ENCODE assay signal across 9 cellular contexts in genomic region chr4:10100734-10101216, GRCh38. TPM values are rescaled to one million over a fixed set of nuclear protein-coding genes. Genes with fewer than 3 reads are reported as not detected.
A peak's percentile ranks its signal among the peaks of the same experiment; 100 is the strongest.
DNase-seq lines count a peak whose midpoint lies in the region; ATAC-seq and TF ChIP-seq lines count a peak whose summit lies in the region.
"Had no signal": no experiment of that assay in that cellular context is flagged by ENCODE, and none has a peak within 500 bp of the region (broad histone marks: within the 10 kb centered on the region; RNA-seq: fewer than 3 reads in every experiment).

No MANE protein-coding gene starts in this region.

- peaks cover 50 to 51% of the 10 kb centered on the region in 2 experiments for H3K4me1 Mint-ChIP-seq in H9
- peaks cover 54% of the 10 kb centered on the region for H3K4me1 Mint-ChIP-seq in activated B cell treated with CpG ODN at 0.5 μM for 24 hours

- H3K36me3 Mint-ChIP-seq in H9 (ENCODE audit: insufficient read depth in 1 of 3, low read depth in 3 of 3) (peaks cover 51 to 81% (median 76%) of the 10 kb centered on the region in 3 experiments), activated B cell treated with CpG ODN at 0.5 μM for 24 hours (ENCODE audit: low read depth) (peaks cover 82% of the 10 kb centered on the region)

- ATAC-seq in activated B cell treated with CpG ODN at 0.5 μM for 24 hours (ENCODE audit: low read depth) (peak; percentile 45), GM18909 (IDR thresholded peaks at IDR 0.05; ENCODE audit: poor library complexity, unreplicated experiment) (no peak), HG03571 (IDR thresholded peaks at IDR 0.05; ENCODE audit: unreplicated experiment) (no peak)

- H3K9ac ChIP-seq in H9 (ENCODE audit: extremely low read depth, insufficient read length, low read length) (no peak overlapping the region), skeletal muscle tissue (ENCODE audit: low read depth in 1 of 3, low read length in 3 of 3) (peak overlapping the region; percentile 47 to 81 (median 63))

- H3K56ac ChIP-seq in H9 (ENCODE audit: insufficient read length, low read depth, low read length): no peak overlapping the region

- no peak overlapping the region for H2BK20ac ChIP-seq in H9 (ENCODE audit: low read depth, low read length, poor library complexity, severe bottlenecking)

- H3K4me3 ChIP-seq in skeletal muscle tissue (ENCODE audit: low read length in 3 of 3): peak overlapping the region in 2 of 3 donors; percentile 9 to 52

- WGBS in H9 (ENCODE audit: extremely low coverage, insufficient read length, low lambda C conversion rate): no CpG with 5 or more reads among the region's 12 CpGs

- no peaks in the 10 kb centered on the region for H4K20me1 ChIP-seq in H9 (ENCODE audit: control insufficient read depth, insufficient read depth, insufficient read length)

- H3K4ac ChIP-seq in H9 (ENCODE audit: low read depth, low read length): no peak overlapping the region

- no peak overlapping the region for H3K27ac ChIP-seq in H9 (ENCODE audit: insufficient read length, low read depth, low read length)
- peak overlapping the region; percentile 93 for H3K27ac ChIP-seq in skeletal muscle tissue (ENCODE audit: low read depth, low read length)

- peaks cover 23 to 44% (median 41%) of the 10 kb centered on the region in 3 donors for H3K36me3 ChIP-seq in skeletal muscle tissue (ENCODE audit: control insufficient read depth in 3 of 3, insufficient read depth in 3 of 3, low read length in 3 of 3)

- H3K18ac ChIP-seq in H9 (ENCODE audit: insufficient read length, low read depth, low read length): no peak overlapping the region

- no peaks in the 10 kb centered on the region; a peak in 1 of 5 replicates for H3K9me3 Mint-ChIP-seq in H9
- no peaks in the 10 kb centered on the region for H3K9me3 Mint-ChIP-seq in activated B cell treated with CpG ODN at 0.5 μM for 24 hours

- H2BK15ac ChIP-seq in H9 (ENCODE audit: low read depth, low read length): no peak overlapping the region

- H3K27me3 ChIP-seq in H9 (ENCODE audit: insufficient read depth, low read length): no peaks in the 10 kb centered on the region
- no peaks in the 10 kb centered on the region for H3K27me3 ChIP-seq in skeletal muscle tissue (ENCODE audit: control insufficient read depth in 3 of 3, insufficient read depth in 3 of 3, low read length in 3 of 3)

- no peak overlapping the region for H3K4me2 ChIP-seq in H9 (ENCODE audit: insufficient read depth, insufficient read length, low read length)

- H3K4me1 ChIP-seq in H9 (ENCODE audit: insufficient read depth, low read length): peaks cover 3% of the 10 kb centered on the region; the same call in 1 of the 2 replicates
- peaks cover 95 to 98% (median 97%) of the 10 kb centered on the region in 3 donors for H3K4me1 ChIP-seq in skeletal muscle tissue (ENCODE audit: control insufficient read depth in 3 of 3, insufficient read depth in 3 of 3, low read length in 3 of 3)

- no peak overlapping the region for H4K91ac ChIP-seq in H9 (ENCODE audit: insufficient read length, low read depth, low read length)

- intact Hi-C loops in activated B cell treated with CpG ODN at 0.5 μM for 24 hours (cut with micrococcal nuclease): no loop called here

- no peak overlapping the region; a peak in 1 of 5 replicates for H3K4me3 Mint-ChIP-seq in H9
- no peak overlapping the region for H3K4me3 Mint-ChIP-seq in activated B cell treated with CpG ODN at 0.5 μM for 24 hours

- H3K27ac Mint-ChIP-seq in H9 (peak overlapping the region; percentile 54 to 91 (median 86); a peak in 3 of 7 replicates), activated B cell treated with CpG ODN at 0.5 μM for 24 hours (no peak overlapping the region)

- no peak for DNase-seq in H9
- DNase-seq in activated B cell treated with CpG ODN at 0.5 μM for 24 hours: no peak
- peak; percentile 49 for DNase-seq in globus pallidus (ENCODE audit: low spot score)
- no peak for DNase-seq in NOMO-1 treated with dmso at 0.1 percent for 144 hours (lab: John Stamatoyannopoulos, UW; ENCODE audit: unreplicated experiment)
- DNase-seq in middle frontal gyrus (ENCODE audit: extremely low spot score, low spot score): no peak
- DNase-seq: small intestine had no signal

- H3T11ph ChIP-seq in H9 (ENCODE audit: low read length): no peak overlapping the region

- H2AFZ ChIP-seq in H9 (ENCODE audit: low read length): no peak overlapping the region

- H2BK120ac ChIP-seq in H9 (ENCODE audit: low read depth, low read length, poor library complexity, severe bottlenecking): no peak overlapping the region

- no peak overlapping the region for H2BK5ac ChIP-seq in H9 (ENCODE audit: insufficient read length, low read length)

- no peak overlapping the region for H3K23ac ChIP-seq in H9 (ENCODE audit: insufficient read length, low read depth, low read length)

- no peak overlapping the region for H4K8ac ChIP-seq in H9 (replicated peaks; ENCODE audit: insufficient read length, low read depth, low read length)

- H4K5ac ChIP-seq in H9 (ENCODE audit: insufficient read length, low read depth, low read length): no peak overlapping the region

- no peak overlapping the region; the same call in 1 of the 2 replicates for H3K14ac ChIP-seq in H9 (ENCODE audit: insufficient read depth, low read length)

- no peak overlapping the region for H2BK12ac ChIP-seq in H9 (ENCODE audit: insufficient read length, low read depth, low read length)

- H3K9me3 ChIP-seq in H9 (ENCODE audit: control insufficient read depth, low read depth, low read length): no peaks in the 10 kb centered on the region
- no peaks in the 10 kb centered on the region for H3K9me3 ChIP-seq in skeletal muscle tissue (ENCODE audit: control insufficient read depth in 3 of 3, low read length in 3 of 3)

- H2AK5ac ChIP-seq in H9 (ENCODE audit: insufficient read length, low read length): no peak overlapping the region

- POLR2A ChIA-PET in activated B cell treated with CpG ODN at 0.5 μM for 24 hours (lab: Charles Lee): interaction anchor here (1.7 kb wide), 1 partner anchor 17 kb away, joined by 9 read pairs; the partner anchor contains the start of gene WDR1

- peaks cover 7% of the 10 kb centered on the region for H3K79me1 ChIP-seq in H9 (ENCODE audit: insufficient read depth, low read depth, low read length, poor library complexity, severe bottlenecking)

- H3K23me2 ChIP-seq in H9 (ENCODE audit: insufficient read length, low read depth, low read length, poor library complexity, severe bottlenecking): no peaks in the 10 kb centered on the region

- no peak for TF ChIP-seq CTCF in H9 (conservative IDR thresholded peaks at IDR 0.05)
- TF ChIP-seq CTCF in activated B cell treated with CpG ODN at 0.5 μM for 24 hours (IDR thresholded peaks at IDR 0.05): no peak

- H3K27me3 Mint-ChIP-seq in H9 (ENCODE audit: low read depth): no peaks in the 10 kb centered on the region
- H3K27me3 Mint-ChIP-seq in activated B cell treated with CpG ODN at 0.5 μM for 24 hours: no peaks in the 10 kb centered on the region

- CTCF ChIA-PET in activated B cell treated with CpG ODN at 0.5 μM for 24 hours (lab: Charles Lee): no interaction called here

- peaks cover 30% of the 10 kb centered on the region; the same call in 1 of the 2 replicates for H3K79me2 ChIP-seq in H9 (ENCODE audit: insufficient read depth, low read length)

RNA-seq across cellular contexts. Expression of gene WDR1, which starts 15.8 kb away (rescaled TPM):
- total RNA-seq in H9 (2021) (366 and 367 TPM in 2 replicates), activated B cell treated with CpG ODN at 0.5 μM for 24 hours (337 and 348 TPM in 2 replicates), skeletal muscle tissue (96.0 TPM)
